Comparison of ENCODE assay signal across 10 cellular contexts in genomic region chr10:72218756-72219155, GRCh38. TPM values are rescaled to one million over a fixed set of nuclear protein-coding genes. Genes with fewer than 3 reads are reported as not detected.
DNase-seq lines count a peak whose midpoint lies in the region; ATAC-seq and TF ChIP-seq lines count a peak whose summit lies in the region.
"Had no signal": no experiment of that assay in that cellular context is flagged by ENCODE, and none has a peak within 500 bp of the region (broad histone marks: within the 10 kb centered on the region; RNA-seq: fewer than 3 reads in every experiment).

No MANE protein-coding gene starts in this region.

- H3K27me3 ChIP-seq in muscle layer of duodenum (ENCODE audit: low read depth, low read length), result no peaks in the 10 kb centered on the region

- no peak for TF ChIP-seq CTCF in type B pancreatic cell (conservative IDR thresholded peaks at IDR 0.05)

- CTCF ChIA-PET in activated naive CD4-positive, alpha-beta T cell treated with anti-CD3 and anti-CD28 coated beads for 36 hours (lab: Charles Lee), result interaction anchor here (0.8 to 2.3 kb wide), 9 partner anchors 10 to 286 kb away, joined by 3 to 15 read pairs (median 3); no protein-coding TSS in a partner anchor

- H3K27me3 Mint-ChIP-seq in activated naive CD4-positive, alpha-beta T cell treated with anti-CD3 and anti-CD28 coated beads for 36 hours (ENCODE audit: low read depth), result no peaks in the 10 kb centered on the region
- H3K27me3 Mint-ChIP-seq in type B pancreatic cell, result no peaks in the 10 kb centered on the region

- peak overlapping the region; percentile 69 for H3K4me3 Mint-ChIP-seq in activated naive CD4-positive, alpha-beta T cell treated with anti-CD3 and anti-CD28 coated beads for 36 hours
- peak overlapping the region; percentile 53 for H3K4me3 Mint-ChIP-seq in type B pancreatic cell

- no peaks in the 10 kb centered on the region for H3K9me3 ChIP-seq in muscle layer of duodenum (ENCODE audit: control insufficient read depth in 1 of 2, low read length in 2 of 2)

- peaks cover 34% of the 10 kb centered on the region for H3K36me3 Mint-ChIP-seq in activated naive CD4-positive, alpha-beta T cell treated with anti-CD3 and anti-CD28 coated beads for 36 hours (ENCODE audit: low read depth)
- H3K36me3 Mint-ChIP-seq in type B pancreatic cell, result peaks cover 7% of the 10 kb centered on the region

- peaks cover 5 to 46% of the 10 kb centered on the region in 2 donors for H3K4me1 ChIP-seq in muscle layer of duodenum (ENCODE audit: control insufficient read depth in 1 of 2, insufficient read depth in 2 of 2, low read length in 2 of 2)

- no peaks in the 10 kb centered on the region for H3K9me3 Mint-ChIP-seq in activated naive CD4-positive, alpha-beta T cell treated with anti-CD3 and anti-CD28 coated beads for 36 hours
- H3K9me3 Mint-ChIP-seq in type B pancreatic cell, result no peaks in the 10 kb centered on the region

- no peak for ATAC-seq in GM18861 (IDR thresholded peaks at IDR 0.05; ENCODE audit: unreplicated experiment)
- no peak for ATAC-seq in GM18505 (IDR thresholded peaks at IDR 0.05; ENCODE audit: unreplicated experiment)

- no peak overlapping the region for H3K4me3 ChIP-seq in muscle layer of duodenum (ENCODE audit: low read depth in 1 of 2, low read length in 2 of 2)

- TF ChIP-seq POLR2A in GM18505 (IDR thresholded peaks at IDR 0.05; ENCODE audit: borderline replicate concordance, extremely low read depth, insufficient read depth, insufficient read length), result no peak

- peak overlapping the region; percentile 98 for H3K27ac Mint-ChIP-seq in activated naive CD4-positive, alpha-beta T cell treated with anti-CD3 and anti-CD28 coated beads for 36 hours
- H3K27ac Mint-ChIP-seq in type B pancreatic cell, result peak overlapping the region; percentile 28

- intact Hi-C loops in activated naive CD4-positive, alpha-beta T cell treated with anti-CD3 and anti-CD28 coated beads for 36 hours (cut with micrococcal nuclease), result loop anchor here (1.0 to 10.0 kb wide), 8 partner anchors 43 to 1276 kb away; partner anchors contain the start of genes DDIT4, DNAJC9 and PPP3CB

- H3K27ac ChIP-seq in angular gyrus (ENCODE audit: low read depth, low read length), result peak overlapping the region; percentile 42
- peak overlapping the region; percentile 1 for H3K27ac ChIP-seq in muscle layer of duodenum (ENCODE audit: low read length)

- no peaks in the 10 kb centered on the region for H3K36me3 ChIP-seq in muscle layer of duodenum (ENCODE audit: control insufficient read depth in 1 of 2, insufficient read depth in 2 of 2, low read length in 2 of 2)

- H3K4me1 Mint-ChIP-seq in activated naive CD4-positive, alpha-beta T cell treated with anti-CD3 and anti-CD28 coated beads for 36 hours (ENCODE audit: low read depth), result peaks cover 65% of the 10 kb centered on the region
- peaks cover 18% of the 10 kb centered on the region for H3K4me1 Mint-ChIP-seq in type B pancreatic cell (ENCODE audit: unreplicated experiment)

- no peak for DNase-seq in activated naive CD4-positive, alpha-beta T cell treated with anti-CD3 and anti-CD28 coated beads for 36 hours
- no peak for DNase-seq in activated naive CD4-positive, alpha-beta T cell (lab: John Stamatoyannopoulos, UW)
- no peak for DNase-seq in type B pancreatic cell (ENCODE audit: extremely low spot score, unreplicated experiment)
- no peak for DNase-seq in medulla oblongata (ENCODE audit: extremely low spot score)
- DNase-seq: glutamatergic neuron, NCI-H345 had no signal

RNA-seq across cellular contexts. Expression of gene ASCC1, which starts 2.7 kb away (rescaled TPM):
- 10 to 100 TPM; 61.6 to 68.5 TPM for total RNA-seq in activated naive CD4-positive, alpha-beta T cell treated with anti-CD3 and anti-CD28 coated beads for 36 hours
- 30.4 and 32.8 TPM in 2 replicates for total RNA-seq in type B pancreatic cell (ENCODE audit: low replicate concordance)

RNA-seq across cellular contexts. Expression of gene ANAPC16, which starts 2.9 kb away (rescaled TPM):
- 100 to 1,000 TPM; 127 to 128 TPM for total RNA-seq in activated naive CD4-positive, alpha-beta T cell treated with anti-CD3 and anti-CD28 coated beads for 36 hours
- total RNA-seq in type B pancreatic cell (ENCODE audit: low replicate concordance), result 79.2 and 86.3 TPM in 2 replicates

RNA-seq across cellular contexts. Expression of gene DDIT4, which starts 55.0 kb away (rescaled TPM):
- 100 to 1,000 TPM; 684 to 689 TPM for total RNA-seq in activated naive CD4-positive, alpha-beta T cell treated with anti-CD3 and anti-CD28 coated beads for 36 hours
- 95.9 and 130 TPM in 2 replicates for total RNA-seq in type B pancreatic cell (ENCODE audit: low replicate concordance)
